Comparison of ENCODE assay signal across 27 cellular contexts in genomic region chr2:162521871-162522655, GRCh38.
"Had no signal": no experiment of that assay in that cellular context is flagged by ENCODE, and none has a peak within 500 bp of the region (broad histone marks: within the 10 kb centered on the region; RNA-seq: fewer than 3 reads in every experiment).

No MANE protein-coding gene starts in this region.

- H3K4me3 Mint-ChIP-seq: dendritic cell treated with granulocyte-macrophage colony-stimulating factor and Interleukin-4, amounts not matched to agents 40 ng/mL and 50 ng/mL, for 4 days; natural killer cell; stimulated activated naive CD8-positive, alpha-beta T cell treated with anti-CD3 and anti-CD28 coated beads, Interleukin-15, amount 100 ng/mL, for 72 hours had no signal

- H3K36me3 Mint-ChIP-seq: natural killer cell had no signal

- DNase-seq: colonic mucosa; effector CD8-positive, alpha-beta T cell; foreskin keratinocyte; heart right ventricle; hippocampal formation; islet precursor cell; kidney glomerular epithelial cell; left colon; left ventricle myocardium inferior; lower lobe of right lung; natural killer cell; occipital lobe; ovary; posterior cingulate gyrus; psoas muscle; right lobe of liver; small intestine; stimulated activated CD4-positive, alpha-beta T cell treated with anti-CD3 and anti-CD28 coated beads, Interleukin-1b, Interleukin-23, amount 100 ng/mL, for 48 hours; stimulated activated CD4-positive, alpha-beta T cell treated with anti-CD3 and anti-CD28 coated beads, Interleukin-4, amount 100 ng/mL, for 1 hour; stimulated activated CD8-positive, alpha-beta memory T cell treated with anti-CD3 and anti-CD28 coated beads, Interleukin-4, amount 100 ng/mL, for 48 hours; stimulated activated naive CD4-positive, alpha-beta T cell; stimulated activated naive CD8-positive, alpha-beta T cell treated with anti-CD3 and anti-CD28 coated beads, Interleukin-15, amount 100 ng/mL, for 72 hours; transverse colon; upper lobe of right lung; uterus had no signal

- ATAC-seq: foreskin keratinocyte; gastroesophageal sphincter; heart right ventricle; left colon; lower lobe of right lung; natural killer cell; psoas muscle; right lobe of liver; stimulated activated naive CD8-positive, alpha-beta T cell treated with anti-CD3 and anti-CD28 coated beads, Interleukin-15, amount 100 ng/mL, for 72 hours; upper lobe of right lung had no signal

- H3K27ac Mint-ChIP-seq: dendritic cell treated with granulocyte-macrophage colony-stimulating factor and Interleukin-4, amounts not matched to agents 40 ng/mL and 50 ng/mL, for 4 days; natural killer cell; stimulated activated naive CD8-positive, alpha-beta T cell treated with anti-CD3 and anti-CD28 coated beads, Interleukin-15, amount 100 ng/mL, for 72 hours had no signal

- H3K27me3 Mint-ChIP-seq: dendritic cell treated with granulocyte-macrophage colony-stimulating factor and Interleukin-4, amounts not matched to agents 40 ng/mL and 50 ng/mL, for 4 days; stimulated activated naive CD8-positive, alpha-beta T cell treated with anti-CD3 and anti-CD28 coated beads, Interleukin-15, amount 100 ng/mL, for 72 hours had no signal

- H3K4me1 Mint-ChIP-seq: natural killer cell; stimulated activated naive CD8-positive, alpha-beta T cell treated with anti-CD3 and anti-CD28 coated beads, Interleukin-15, amount 100 ng/mL, for 72 hours had no signal
